8 cellular contexts compared by ENCODE assay signal in genomic region chr1:175152006-175152652, GRCh38. TPM values are rescaled to one million over a fixed set of nuclear protein-coding genes. Genes with fewer than 3 reads are reported as not detected.
A peak's percentile ranks its signal among the peaks of the same experiment; 100 is the strongest.
DNase-seq lines count a peak whose midpoint lies in the region; ATAC-seq and TF ChIP-seq lines count a peak whose summit lies in the region.

No MANE protein-coding gene starts in this region.

- no peak overlapping the region for H4K5ac ChIP-seq in mesendoderm (ENCODE audit: low read length)

- ATAC-seq in HCT116 (peak; percentile 81), HG03045 (IDR thresholded peaks at IDR 0.05; ENCODE audit: unreplicated experiment) (no peak)

- intact Hi-C loops in HCT116 (cut with micrococcal nuclease), result loop anchor here (1.0 to 5.0 kb wide), 8 partner anchors 167 to 1540 kb away; partner anchors contain the start of gene TNR
- intact Hi-C loops in activated CD4-positive, alpha-beta memory T cell treated with anti-CD3 and anti-CD28 coated beads for 36 hours (cut with micrococcal nuclease), result loop anchor here (2.0 to 5.0 kb wide), 2 partner anchors 283 to 330 kb away; no protein-coding TSS in a partner anchor

- TF ChIP-seq RAD21 in HCT116 (IDR thresholded peaks at IDR 0.05; ENCODE audit: low read depth), result peak; percentile 92

- H3K79me1 ChIP-seq in mesendoderm (ENCODE audit: low read length), result no peaks in the 10 kb centered on the region

- H3K36me3 Mint-ChIP-seq in activated CD4-positive, alpha-beta memory T cell treated with anti-CD3 and anti-CD28 coated beads for 36 hours, result no peaks in the 10 kb centered on the region

- H3K27ac ChIP-seq in HCT116 (ENCODE audit: low read depth, low read length) (no peak overlapping the region), mesendoderm (ENCODE audit: low read depth, low read length) (no peak overlapping the region)
- no peak overlapping the region for H3K27ac ChIP-seq in effector memory CD4-positive, alpha-beta T cell (ENCODE audit: insufficient read depth, low read length, poor library complexity, severe bottlenecking)

- no peak overlapping the region for H3K18ac ChIP-seq in mesendoderm (ENCODE audit: low read length)

- no peak for TF ChIP-seq POLR2A in HCT116 (IDR thresholded peaks at IDR 0.05; ENCODE audit: borderline replicate concordance, extremely low read depth, insufficient read depth, insufficient read length)

- H3K36me3 ChIP-seq in HCT116 (ENCODE audit: control insufficient read depth in 1 of 2, insufficient read depth in 2 of 2, low read length in 2 of 2), result no peaks in the 10 kb centered on the region
- no peaks in the 10 kb centered on the region for H3K36me3 ChIP-seq in effector memory CD4-positive, alpha-beta T cell (ENCODE audit: control insufficient read depth, insufficient read depth, low read length)
- no peaks in the 10 kb centered on the region for H3K36me3 ChIP-seq in mesendoderm (ENCODE audit: control insufficient read depth, insufficient read depth, low read length)

- H3K9me3 ChIP-seq in HCT116 (ENCODE audit: control insufficient read depth in 1 of 2, insufficient read depth in 1 of 2, low read depth in 1 of 2, low read length in 2 of 2), result no peaks in the 10 kb centered on the region
- H3K9me3 ChIP-seq in effector memory CD4-positive, alpha-beta T cell (ENCODE audit: control insufficient read depth, low read length), result no peaks in the 10 kb centered on the region

- no peaks in the 10 kb centered on the region for H3K9me2 ChIP-seq in HCT116 (ENCODE audit: insufficient read depth)

- H2BK5ac ChIP-seq in mesendoderm (ENCODE audit: low read length), result no peak overlapping the region

- no peaks in the 10 kb centered on the region for H3K79me2 ChIP-seq in HCT116 (ENCODE audit: insufficient read depth, low read length)
- no peaks in the 10 kb centered on the region for H3K79me2 ChIP-seq in mesendoderm (ENCODE audit: control insufficient read depth, insufficient read depth, low read length)

- H3K23ac ChIP-seq in mesendoderm (ENCODE audit: low read length), result no peak overlapping the region

- CTCF ChIA-PET in HCT116 (lab: Charles Lee), result interaction anchor here (0.5 to 3.2 kb wide), 49 partner anchors 9 to 1693 kb away, joined by 3 to 77 read pairs (median 4); partner anchors contain the start of gene TNR
- CTCF ChIA-PET in activated CD4-positive, alpha-beta memory T cell treated with anti-CD3 and anti-CD28 coated beads for 36 hours (lab: Charles Lee), result interaction anchor here (0.5 to 13.9 kb wide), 78 partner anchors 9 to 1731 kb away, joined by 3 to 449 read pairs (median 4); partner anchors contain the start of genes KIAA0040, MRPS14, TNN and TNR

- H3K27me3 ChIP-seq in HCT116 (ENCODE audit: insufficient read depth, low read length) (peaks cover 9% of the 10 kb centered on the region), mesendoderm (ENCODE audit: insufficient read depth, low read length, poor library complexity) (no peaks in the 10 kb centered on the region)
- peaks cover 13% of the 10 kb centered on the region for H3K27me3 ChIP-seq in effector memory CD4-positive, alpha-beta T cell (replicated peaks; ENCODE audit: control insufficient read depth, insufficient read depth, low read length, poor library complexity, severe bottlenecking)

- no peaks in the 10 kb centered on the region for H3K4me1 ChIP-seq in HCT116 (ENCODE audit: control insufficient read depth in 1 of 2, insufficient read depth in 2 of 2, low read length in 2 of 2)
- H3K4me1 ChIP-seq in effector memory CD4-positive, alpha-beta T cell (ENCODE audit: control insufficient read depth, insufficient read depth, low read length, poor library complexity, severe bottlenecking), result peaks cover 8% of the 10 kb centered on the region
- H3K4me1 ChIP-seq in mesendoderm (ENCODE audit: control insufficient read depth, low read depth, low read length), result no peaks in the 10 kb centered on the region

- RAD21 ChIA-PET in HCT116 (lab: Charles Lee; ENCODE audit: low non-redundant PET in 1 of 2, low total read pairs in 2 of 2, uncharacterized antibody in 2 of 2, unreplicated experiment in 2 of 2), result interaction anchor here (0.6 to 1.5 kb wide), 12 partner anchors 18 to 1223 kb away, joined by 3 to 15 read pairs (median 5); no protein-coding TSS in a partner anchor

- H3K56ac ChIP-seq in mesendoderm (ENCODE audit: low read length), result no peak overlapping the region

- peak; percentile 86 to 88 (median 87) for TF ChIP-seq CTCF in HCT116 (IDR thresholded peaks at IDR 0.05 in 2 of 3, conservative IDR thresholded peaks at IDR 0.05 in 1 of 3; ENCODE audit: borderline replicate concordance in 1 of 3, insufficient read depth in 1 of 3, low read depth in 2 of 3, low read length in 2 of 3)

- no peak overlapping the region for H3K4me3 Mint-ChIP-seq in activated CD4-positive, alpha-beta memory T cell treated with anti-CD3 and anti-CD28 coated beads for 36 hours

- peaks cover 10% of the 10 kb centered on the region for H3K4me1 Mint-ChIP-seq in activated CD4-positive, alpha-beta memory T cell treated with anti-CD3 and anti-CD28 coated beads for 36 hours (ENCODE audit: low read depth)

- no peak overlapping the region for H4K8ac ChIP-seq in mesendoderm (ENCODE audit: low read depth, low read length)

- H3K27ac Mint-ChIP-seq in activated CD4-positive, alpha-beta memory T cell treated with anti-CD3 and anti-CD28 coated beads for 36 hours, result no peak overlapping the region

- H3K4me2 ChIP-seq in HCT116 (ENCODE audit: low read length) (peak overlapping the region; percentile 11; the same call in 1 of the 2 replicates), mesendoderm (ENCODE audit: low read length) (no peak overlapping the region)

- peak overlapping the region; percentile 66 for H2AFZ ChIP-seq in HCT116 (ENCODE audit: low read depth, low read length, poor library complexity, severe bottlenecking)

- no peaks in the 10 kb centered on the region for H4K20me1 ChIP-seq in HCT116 (ENCODE audit: insufficient read depth)

- no peaks in the 10 kb centered on the region for H3K9me3 Mint-ChIP-seq in activated CD4-positive, alpha-beta memory T cell treated with anti-CD3 and anti-CD28 coated beads for 36 hours

- peaks cover 22% of the 10 kb centered on the region for H3K27me3 Mint-ChIP-seq in activated CD4-positive, alpha-beta memory T cell treated with anti-CD3 and anti-CD28 coated beads for 36 hours

- DNase-seq in COLO668 (lab: John Stamatoyannopoulos, UW; ENCODE audit: unreplicated experiment) (peak; percentile 61), HCT116 (ENCODE audit: low read depth, low spot score) (peak; percentile 33), NCI-H526 (lab: John Stamatoyannopoulos, UW) (peak; percentile 69 to 86), mesendoderm (peak; percentile 64)
- peak; percentile 74 for DNase-seq in activated CD4-positive, alpha-beta memory T cell treated with anti-CD3 and anti-CD28 coated beads for 36 hours
- peak; percentile 38 to 58 (median 39) for DNase-seq in effector memory CD4-positive, alpha-beta T cell
- peak; percentile 35 to 52 for DNase-seq in stimulated activated CD8-positive, alpha-beta memory T cell treated with anti-CD3 and anti-CD28 coated beads, Interleukin-4, amount 100 ng/mL, for 4 hours (ENCODE audit: low read depth in 2 of 2, low spot score in 1 of 2)

- H2AK5ac ChIP-seq in mesendoderm (ENCODE audit: low read length), result no peak overlapping the region

- H3K9ac ChIP-seq in HCT116 (ENCODE audit: low read length) (no peak overlapping the region), mesendoderm (ENCODE audit: low read length) (no peak overlapping the region)

- POLR2A ChIA-PET in HCT116 (lab: Charles Lee), result interaction anchor here (0.6 kb wide), 1 partner anchor 167 kb away, joined by 3 read pairs; no protein-coding TSS in a partner anchor
- POLR2A ChIA-PET in activated CD4-positive, alpha-beta memory T cell treated with anti-CD3 and anti-CD28 coated beads for 36 hours (lab: Charles Lee), result interaction anchor here (1.0 kb wide), 1 partner anchor 166 kb away, joined by 4 read pairs; no protein-coding TSS in a partner anchor

- H3K4me3 ChIP-seq in HCT116 (replicated peaks in 1 of 2; ENCODE audit: low read depth in 1 of 2, low read length in 2 of 2), result no peak overlapping the region
- no peak overlapping the region for H3K4me3 ChIP-seq in effector memory CD4-positive, alpha-beta T cell (ENCODE audit: insufficient read depth, low read depth, low read length, poor library complexity, severe bottlenecking)
- H3K4me3 ChIP-seq in mesendoderm (ENCODE audit: low read length), result no peak overlapping the region

- no peak overlapping the region for H2BK120ac ChIP-seq in mesendoderm (ENCODE audit: low read depth, low read length)

- no TSS peak for BruUV-seq in HCT116 (replicated peaks; lab: Mats Ljungman, UMichigan)

- no peak overlapping the region for H3K4ac ChIP-seq in mesendoderm (ENCODE audit: low read depth, low read length)

- WGBS in mesendoderm (ENCODE audit: extremely low coverage, insufficient coverage, low lambda C conversion rate), result no CpG with 5 or more reads among the region's 15 CpGs

- H2BK15ac ChIP-seq in mesendoderm (replicated peaks; ENCODE audit: low read depth), result no peak overlapping the region

TF ChIP-seq in HCT116, 20 proteins besides CTCF, POLR2A, EP300 and RAD21 (continues in another document):
- TF ChIP-seq POLR2AphosphoS5 (IDR thresholded peaks at IDR 0.05; ENCODE audit: low read depth, low read length) (no peak), YY1 (IDR thresholded peaks at IDR 0.05; ENCODE audit: extremely low read depth, insufficient replicate concordance, low read depth, low read length) (no peak), ZNF274 (IDR thresholded peaks at IDR 0.05; ENCODE audit: low read depth, low read length) (no peak), CEBPB (IDR thresholded peaks at IDR 0.05; ENCODE audit: low read depth) (no peak)
- TF ChIP-seq, protein P1, sequence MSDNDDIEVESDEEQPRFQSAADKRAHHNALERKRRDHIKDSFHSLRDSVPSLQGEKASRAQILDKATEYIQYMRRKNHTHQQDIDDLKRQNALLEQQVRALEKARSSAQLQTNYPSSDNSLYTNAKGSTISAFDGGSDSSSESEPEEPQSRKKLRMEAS (IDR thresholded peaks at IDR 0.05), result no peak

RNA-seq across cellular contexts. Expression of gene KIAA0040, which starts 40.4 kb away (rescaled TPM):
- 32.4 TPM for total RNA-seq in HCT116 (2021; ENCODE audit: unreplicated experiment)
- polyA plus RNA-seq in HCT116 (2012), result 37.3 and 44.7 TPM in 2 replicates
- 10 to 100 TPM; 32.9 to 34.5 TPM for total RNA-seq in activated CD4-positive, alpha-beta memory T cell treated with anti-CD3 and anti-CD28 coated beads for 36 hours
- polyA plus RNA-seq in mesendoderm (2013, experiment 1 of 2), result 7.9 TPM
- polyA plus RNA-seq in mesendoderm (2013, experiment 2 of 2), result 7.8 TPM
